ENCODE assay signal across 32 cellular contexts in the genomic region with DNA sequence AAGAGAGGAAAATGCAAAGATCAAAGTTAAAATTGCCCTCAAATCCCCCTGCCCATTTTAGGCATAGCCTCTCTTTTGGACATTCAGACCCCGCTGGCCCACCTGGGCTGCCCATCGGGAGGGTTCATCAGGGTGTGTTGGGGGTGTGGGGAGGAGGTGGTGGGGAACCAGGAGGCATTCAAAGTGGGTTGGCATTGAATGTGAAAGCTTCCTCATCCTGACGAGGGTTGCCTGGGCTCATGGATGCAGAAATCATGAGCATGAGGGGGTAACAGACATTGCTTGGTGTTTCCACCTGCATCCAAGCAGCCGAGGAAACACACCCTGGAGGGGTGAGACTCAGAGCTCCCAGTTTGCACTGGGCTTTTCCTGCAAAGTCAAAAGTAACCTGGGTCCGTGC. TPM values are rescaled to one million over a fixed set of nuclear protein-coding genes. Genes with fewer than 3 reads are reported as not detected.
"Had no signal": no experiment of that assay in that cellular context is flagged by ENCODE, and none has a peak within 500 bp of the region (broad histone marks: within the 10 kb centered on the region; RNA-seq: fewer than 3 reads in every experiment).

No MANE protein-coding gene starts in this region.

- H3K4me3 Mint-ChIP-seq: activated CD4-positive, alpha-beta T cell treated with anti-CD3 and anti-CD28 coated beads, Interleukin-2, amount 10 ng/mL, durations not matched to agents 24 days and 14 days; activated CD8-positive, alpha-beta T cell treated with anti-CD3 and anti-CD28 coated beads for 36 hours; activated naive CD8-positive, alpha-beta T cell treated with anti-CD3 and anti-CD28 coated beads for 36 hours; activated T-cell treated with anti-CD3 and anti-CD28 coated beads, Interleukin-2, amount 50 U/mL, for 72 hours; activated T-helper 17 cell treated with anti-CD3 and anti-CD28 coated beads, Interleukin-2, amount 50 U/mL, for 72 hours; T-helper 1 cell treated with Interleukin-12 subunit alpha and Interleukin-12 subunit beta and Interleukin-4 antibody, amounts not matched to agents 30 μg/mL and 1 μg/mL, for 36 hours; T-helper 2 cell treated with Interferon-gamma antibody and Interleukin-4, amounts not matched to agents 5 μg/mL and 100 μg/mL, for 36 hours had no signal

- H3K9ac ChIP-seq: SK-N-SH had no signal

- ATAC-seq: activated CD8-positive, alpha-beta T cell treated with anti-CD3 and anti-CD28 coated beads for 36 hours; activated T-cell treated with anti-CD3 and anti-CD28 coated beads, Interleukin-2, amount 50 U/mL, for 72 hours; activated T-helper 17 cell treated with anti-CD3 and anti-CD28 coated beads, Interleukin-2, amount 50 U/mL, for 72 hours had no signal

- DNase-seq: activated CD4-positive, alpha-beta T cell treated with anti-CD3 and anti-CD28 coated beads, Interleukin-2, amount 10 ng/mL, durations not matched to agents 24 days and 14 days; activated CD4-positive, alpha-beta T cell treated with anti-CD3 and anti-CD28 coated beads, Interleukin-2, amount 50 U/mL, for 4 hours; activated CD8-positive, alpha-beta T cell treated with anti-CD3 and anti-CD28 coated beads for 36 hours; activated effector memory CD4-positive, alpha-beta T cell treated with anti-CD3 and anti-CD28 coated beads, Interleukin-2, amount 50 U/mL, for 16 hours; activated naive CD4-positive, alpha-beta T cell; activated naive CD4-positive, alpha-beta T cell treated with anti-CD3 and anti-CD28 coated beads, Interleukin-2, amount 50 U/mL, for 16 hours; activated naive CD8-positive, alpha-beta T cell treated with anti-CD3 and anti-CD28 coated beads for 36 hours; activated T-cell treated with anti-CD3 and anti-CD28 coated beads, Interleukin-2, amount 50 U/mL, for 1 hour; activated T-cell treated with anti-CD3 and anti-CD28 coated beads, Interleukin-2, amount 50 U/mL, for 72 hours; amniotic stem cell; aorta; Kasumi-1; KG1; MG63; NCI-H1048; NCI-H1105 treated with DMSO at 0.1 percent for 48 hours; NCI-H1436; NCI-H1694; NCI-H1930; NCI-H345; NCI-H524 treated with DMSO at 0.1 percent for 48 hours; Peyer's patch; RPMI8226; SHP77 treated with DMSO at 0.1 percent for 48 hours; SK-N-SH had no signal

- H3K27ac ChIP-seq: cardiac muscle cell, Peyer's patch, SJSA1 had no signal

- H3K9me3 ChIP-seq: MG63, Peyer's patch, SJSA1, SK-N-SH had no signal

- H3K36me3 ChIP-seq: cardiac muscle cell, MG63, Peyer's patch, SJSA1 had no signal

- H3K4me2 ChIP-seq: SK-N-SH had no signal

- H3K9me3 Mint-ChIP-seq: activated CD4-positive, alpha-beta T cell treated with anti-CD3 and anti-CD28 coated beads, Interleukin-2, amount 10 ng/mL, durations not matched to agents 24 days and 14 days; activated CD8-positive, alpha-beta T cell treated with anti-CD3 and anti-CD28 coated beads for 36 hours; activated naive CD8-positive, alpha-beta T cell treated with anti-CD3 and anti-CD28 coated beads for 36 hours; activated T-cell treated with anti-CD3 and anti-CD28 coated beads, Interleukin-2, amount 50 U/mL, for 72 hours; activated T-helper 17 cell treated with anti-CD3 and anti-CD28 coated beads, Interleukin-2, amount 50 U/mL, for 72 hours; T-helper 1 cell treated with Interleukin-12 subunit alpha and Interleukin-12 subunit beta and Interleukin-4 antibody, amounts not matched to agents 30 μg/mL and 1 μg/mL, for 36 hours; T-helper 2 cell treated with Interferon-gamma antibody and Interleukin-4, amounts not matched to agents 5 μg/mL and 100 μg/mL, for 36 hours had no signal

- H3K27ac Mint-ChIP-seq: activated CD4-positive, alpha-beta T cell treated with anti-CD3 and anti-CD28 coated beads, Interleukin-2, amount 10 ng/mL, durations not matched to agents 24 days and 14 days; activated CD8-positive, alpha-beta T cell treated with anti-CD3 and anti-CD28 coated beads for 36 hours; activated naive CD8-positive, alpha-beta T cell treated with anti-CD3 and anti-CD28 coated beads for 36 hours; activated T-cell treated with anti-CD3 and anti-CD28 coated beads, Interleukin-2, amount 50 U/mL, for 72 hours; activated T-helper 17 cell treated with anti-CD3 and anti-CD28 coated beads, Interleukin-2, amount 50 U/mL, for 72 hours; T-helper 1 cell treated with Interleukin-12 subunit alpha and Interleukin-12 subunit beta and Interleukin-4 antibody, amounts not matched to agents 30 μg/mL and 1 μg/mL, for 36 hours; T-helper 2 cell treated with Interferon-gamma antibody and Interleukin-4, amounts not matched to agents 5 μg/mL and 100 μg/mL, for 36 hours had no signal

- H3K4me1 ChIP-seq: Peyer's patch, SJSA1 had no signal

- H3K36me3 Mint-ChIP-seq: activated naive CD8-positive, alpha-beta T cell treated with anti-CD3 and anti-CD28 coated beads for 36 hours had no signal

- H3K4me3 ChIP-seq: cardiac muscle cell, MG63, Peyer's patch, SJSA1 had no signal

- H3K27me3 ChIP-seq: cardiac muscle cell, MG63, Peyer's patch, SJSA1 had no signal

- FAIRE-seq: TTC549 had no signal

RNA-seq across cellular contexts. Expression of gene BTBD16, which starts 20.6 kb away (rescaled TPM):
- total RNA-seq: activated CD4-positive, alpha-beta T cell treated with anti-CD3 and anti-CD28 coated beads, Interleukin-2, amount 10 ng/mL, durations not matched to agents 24 days and 14 days; activated CD8-positive, alpha-beta memory T cell treated with anti-CD3 and anti-CD28 coated beads for 36 hours; activated CD8-positive, alpha-beta T cell treated with anti-CD3 and anti-CD28 coated beads for 36 hours; activated naive CD8-positive, alpha-beta T cell treated with anti-CD3 and anti-CD28 coated beads for 36 hours; activated T-cell treated with anti-CD3 and anti-CD28 coated beads, Interleukin-2, amount 50 U/mL, for 72 hours; activated T-helper 17 cell treated with anti-CD3 and anti-CD28 coated beads, Interleukin-2, amount 50 U/mL, for 72 hours; Peyer's patch; SJSA1 had no signal
- polyA plus RNA-seq: SK-N-SH had no signal
